1 cellular context compared by ENCODE assay signal in the genomic region with DNA sequence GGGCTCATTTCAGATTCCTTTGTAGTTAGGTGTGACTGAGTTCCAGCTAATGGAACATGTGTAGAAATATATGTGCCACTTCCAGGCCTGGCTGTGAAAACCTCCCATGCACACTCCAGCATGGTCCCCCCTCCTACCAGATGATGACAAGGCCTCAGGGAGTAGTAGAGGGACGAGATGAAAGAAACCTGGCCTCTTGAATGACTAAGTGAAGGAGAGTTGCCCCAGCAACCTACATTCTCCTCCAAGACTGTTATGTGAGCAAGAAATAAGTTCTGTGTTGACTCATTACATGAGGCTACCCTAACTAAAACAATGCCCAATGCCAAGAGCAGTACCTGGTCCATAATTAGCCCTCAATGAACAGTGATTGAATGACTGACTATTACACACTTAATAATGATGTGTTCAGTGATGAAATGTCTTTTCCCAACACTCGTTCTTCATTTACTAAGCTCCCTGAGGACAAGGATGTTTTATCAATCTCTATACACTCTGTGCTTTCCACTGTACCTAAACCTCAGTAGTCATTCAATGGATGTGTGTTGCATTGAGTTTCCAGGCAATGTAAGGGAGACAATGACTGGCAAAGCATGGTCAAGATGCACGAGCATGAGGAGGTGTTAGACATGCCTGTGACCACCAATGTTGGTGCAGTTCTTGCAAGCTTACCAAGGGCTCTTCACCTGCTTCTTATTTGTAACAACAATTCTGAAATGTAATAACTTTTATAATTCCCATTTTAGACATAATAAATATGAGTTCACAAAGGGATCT.
TF ChIP-seq lines count a peak whose summit lies in the region.

No MANE protein-coding gene starts in this region.

TF ChIP-seq in GM12878, 131 proteins besides CTCF, POLR2A, EP300 and RAD21 (continued from another document):
- TF ChIP-seq RUNX3 (IDR thresholded peaks at IDR 0.05; ENCODE audit: low read length) (peak; percentile 7; the same call in 1 of the 2 replicates), POLR2AphosphoS2 (IDR thresholded peaks at IDR 0.05; ENCODE audit: low read depth, low read length) (no peak), ZZZ3 (IDR thresholded peaks at IDR 0.05; ENCODE audit: control insufficient read depth, insufficient read length, low read depth) (no peak), CREM (IDR thresholded peaks at IDR 0.05; ENCODE audit: low read depth) (peak; percentile 11; the same call in 1 of the 2 replicates), ZBED1 (IDR thresholded peaks at IDR 0.05; ENCODE audit: borderline replicate concordance) (no peak), TCF3 (IDR thresholded peaks at IDR 0.05; ENCODE audit: borderline replicate concordance, insufficient read depth, low read depth, low read length) (no peak), STAT1 (conservative IDR thresholded peaks at IDR 0.05) (no peak), DPF2 (IDR thresholded peaks at IDR 0.05) (no peak), IRF5 (IDR thresholded peaks at IDR 0.05; ENCODE audit: borderline replicate concordance) (no peak), E2F8 (IDR thresholded peaks at IDR 0.05; ENCODE audit: low read depth, partially characterized antibody) (no peak), CEBPB (IDR thresholded peaks at IDR 0.05; ENCODE audit: borderline replicate concordance in 1 of 2, low read depth in 2 of 2, low read length in 2 of 2) (no peak), SMAD1 (IDR thresholded peaks at IDR 0.05; ENCODE audit: low read depth, partially characterized antibody) (no peak), NFXL1 (IDR thresholded peaks at IDR 0.05; ENCODE audit: borderline replicate concordance) (no peak), ZBTB11 (CRISPR knock-in tag; IDR thresholded peaks at IDR 0.05) (no peak), RELA (IDR thresholded peaks at IDR 0.05; ENCODE audit: borderline replicate concordance, partially characterized antibody) (no peak), YBX1 (IDR thresholded peaks at IDR 0.05) (no peak), SREBF1 (IDR thresholded peaks at IDR 0.05; ENCODE audit: low read length) (no peak), TBL1XR1 (IDR thresholded peaks at IDR 0.05; ENCODE audit: low read depth, low read length) (no peak), POU2F2 (IDR thresholded peaks at IDR 0.05; ENCODE audit: borderline replicate concordance, low read depth, low read length) (no peak), TCF7 (IDR thresholded peaks at IDR 0.05; ENCODE audit: borderline replicate concordance) (peak; percentile 77; the same call in 1 of the 2 replicates), MTA3 (IDR thresholded peaks at IDR 0.05; ENCODE audit: borderline replicate concordance, low read length) (no peak), ZNF217 (IDR thresholded peaks at IDR 0.05) (no peak), SIX5 (IDR thresholded peaks at IDR 0.05; ENCODE audit: low read depth, low read length, severe bottlenecking) (no peak), TARDBP (IDR thresholded peaks at IDR 0.05; ENCODE audit: borderline replicate concordance) (no peak), BCL11A (IDR thresholded peaks at IDR 0.05; ENCODE audit: low read depth, low read length) (0 out of 2 replicates have a peak, but pooled peaks have one; percentile 18), FOXK2 (IDR thresholded peaks at IDR 0.05) (no peak), RBBP5 (conservative IDR thresholded peaks at IDR 0.05) (no peak), KLF5 (IDR thresholded peaks at IDR 0.05; ENCODE audit: partially characterized antibody) (no peak), CHD4 (IDR thresholded peaks at IDR 0.05) (no peak), FOXM1 (IDR thresholded peaks at IDR 0.05; ENCODE audit: low read depth, low read length) (no peak), SMARCA5 (IDR thresholded peaks at IDR 0.05) (no peak)
- TF ChIP-seq, protein P1, sequence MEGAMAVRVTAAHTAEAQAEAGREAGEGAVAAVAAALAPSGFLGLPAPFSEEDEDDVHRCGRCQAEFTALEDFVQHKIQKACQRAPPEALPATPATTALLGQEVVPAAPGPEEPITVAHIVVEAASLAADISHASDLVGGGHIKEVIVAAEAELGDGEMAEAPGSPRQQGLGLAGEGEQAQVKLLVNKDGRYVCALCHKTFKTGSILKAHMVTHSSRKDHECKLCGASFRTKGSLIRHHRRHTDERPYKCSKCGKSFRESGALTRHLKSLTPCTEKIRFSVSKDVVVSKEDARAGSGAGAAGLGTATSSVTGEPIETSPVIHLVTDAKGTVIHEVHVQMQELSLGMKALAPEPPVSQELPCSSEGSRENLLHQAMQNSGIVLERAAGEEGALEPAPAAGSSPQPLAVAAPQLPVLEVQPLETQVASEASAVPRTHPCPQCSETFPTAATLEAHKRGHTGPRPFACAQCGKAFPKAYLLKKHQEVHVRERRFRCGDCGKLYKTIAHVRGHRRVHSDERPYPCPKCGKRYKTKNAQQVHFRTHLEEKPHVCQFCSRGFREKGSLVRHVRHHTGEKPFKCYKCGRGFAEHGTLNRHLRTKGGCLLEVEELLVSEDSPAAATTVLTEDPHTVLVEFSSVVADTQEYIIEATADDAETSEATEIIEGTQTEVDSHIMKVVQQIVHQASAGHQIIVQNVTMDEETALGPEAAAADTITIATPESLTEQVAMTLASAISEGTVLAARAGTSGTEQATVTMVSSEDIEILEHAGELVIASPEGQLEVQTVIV (IDR thresholded peaks at IDR 0.05; ENCODE audit: borderline replicate concordance, partially characterized antibody): no peak
- TF ChIP-seq, protein P2, sequence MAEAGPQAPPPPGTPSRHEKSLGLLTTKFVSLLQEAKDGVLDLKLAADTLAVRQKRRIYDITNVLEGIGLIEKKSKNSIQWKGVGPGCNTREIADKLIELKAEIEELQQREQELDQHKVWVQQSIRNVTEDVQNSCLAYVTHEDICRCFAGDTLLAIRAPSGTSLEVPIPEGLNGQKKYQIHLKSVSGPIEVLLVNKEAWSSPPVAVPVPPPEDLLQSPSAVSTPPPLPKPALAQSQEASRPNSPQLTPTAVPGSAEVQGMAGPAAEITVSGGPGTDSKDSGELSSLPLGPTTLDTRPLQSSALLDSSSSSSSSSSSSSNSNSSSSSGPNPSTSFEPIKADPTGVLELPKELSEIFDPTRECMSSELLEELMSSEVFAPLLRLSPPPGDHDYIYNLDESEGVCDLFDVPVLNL (IDR thresholded peaks at IDR 0.05; ENCODE audit: low read depth, low read length): no peak
- TF ChIP-seq, protein P3, sequence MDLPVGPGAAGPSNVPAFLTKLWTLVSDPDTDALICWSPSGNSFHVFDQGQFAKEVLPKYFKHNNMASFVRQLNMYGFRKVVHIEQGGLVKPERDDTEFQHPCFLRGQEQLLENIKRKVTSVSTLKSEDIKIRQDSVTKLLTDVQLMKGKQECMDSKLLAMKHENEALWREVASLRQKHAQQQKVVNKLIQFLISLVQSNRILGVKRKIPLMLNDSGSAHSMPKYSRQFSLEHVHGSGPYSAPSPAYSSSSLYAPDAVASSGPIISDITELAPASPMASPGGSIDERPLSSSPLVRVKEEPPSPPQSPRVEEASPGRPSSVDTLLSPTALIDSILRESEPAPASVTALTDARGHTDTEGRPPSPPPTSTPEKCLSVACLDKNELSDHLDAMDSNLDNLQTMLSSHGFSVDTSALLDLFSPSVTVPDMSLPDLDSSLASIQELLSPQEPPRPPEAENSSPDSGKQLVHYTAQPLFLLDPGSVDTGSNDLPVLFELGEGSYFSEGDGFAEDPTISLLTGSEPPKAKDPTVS (IDR thresholded peaks at IDR 0.05; ENCODE audit: low read depth, low read length): no peak
